ENCODE assay signal across 13 cellular contexts in genomic region chr16:84450176-84450865, GRCh38. TPM values are rescaled to one million over a fixed set of nuclear protein-coding genes. Genes with fewer than 3 reads are reported as not detected.
DNase-seq lines count a peak whose midpoint lies in the region; ATAC-seq and TF ChIP-seq lines count a peak whose summit lies in the region.
"Had no signal": no experiment of that assay in that cellular context is flagged by ENCODE, and none has a peak within 500 bp of the region (broad histone marks: within the 10 kb centered on the region; RNA-seq: fewer than 3 reads in every experiment).

No MANE protein-coding gene starts in this region.

- no peak overlapping the region for H3K4me3 ChIP-seq in RWPE2 (ENCODE audit: severe bottlenecking)
- H3K4me3 ChIP-seq in mucosa of rectum (ENCODE audit: low read length in 2 of 2), result no peak overlapping the region
- H3K4me3 ChIP-seq: MG63 had no signal

- H3K9ac ChIP-seq in mucosa of rectum (ENCODE audit: low read depth in 1 of 2, low read length in 2 of 2), result no peak overlapping the region

- H3K4me1 Mint-ChIP-seq in type B pancreatic cell (ENCODE audit: unreplicated experiment), result peaks cover 6% of the 10 kb centered on the region

- H3K4me1 ChIP-seq in RWPE2 (ENCODE audit: insufficient read depth, poor library complexity, severe bottlenecking) (no peaks in the 10 kb centered on the region), mucosa of rectum (ENCODE audit: control insufficient read depth in 2 of 2, insufficient read depth in 2 of 2, low read length in 2 of 2) (peaks cover 0 to 9% of the 10 kb centered on the region in 2 donors)

- no peak overlapping the region for H3K4me3 Mint-ChIP-seq in type B pancreatic cell

- no peaks in the 10 kb centered on the region for H3K36me3 Mint-ChIP-seq in type B pancreatic cell

- peaks cover 45% of the 10 kb centered on the region for H3K36me3 ChIP-seq in RWPE2 (ENCODE audit: low read depth)
- H3K36me3 ChIP-seq in mucosa of rectum (ENCODE audit: control insufficient read depth in 2 of 2, insufficient read depth in 2 of 2, low read length in 2 of 2), result peaks cover 21 to 40% of the 10 kb centered on the region in 2 donors
- H3K36me3 ChIP-seq: MG63 had no signal

- ATAC-seq in RWPE2 (ENCODE audit: low read depth), result no peak
- ATAC-seq in esophagus mucosa, result no peak
- ATAC-seq: PC-3 had no signal

- no peak for TF ChIP-seq CTCF in RWPE2 (IDR thresholded peaks at IDR 0.05; ENCODE audit: poor library complexity, severe bottlenecking)
- TF ChIP-seq CTCF in type B pancreatic cell (conservative IDR thresholded peaks at IDR 0.05), result no peak

- H3K27me3 ChIP-seq in RWPE2 (ENCODE audit: insufficient read depth, poor library complexity, severe bottlenecking), result no peaks in the 10 kb centered on the region
- H3K27me3 ChIP-seq in mucosa of rectum (ENCODE audit: control insufficient read depth in 2 of 2, insufficient read depth in 2 of 2, low read length in 2 of 2), result peaks cover 0 to 1% of the 10 kb centered on the region in 2 donors
- H3K27me3 ChIP-seq: MG63 had no signal

- H3K9me3 ChIP-seq in RWPE2 (ENCODE audit: severe bottlenecking), result no peaks in the 10 kb centered on the region
- no peaks in the 10 kb centered on the region for H3K9me3 ChIP-seq in mucosa of rectum (ENCODE audit: control insufficient read depth in 2 of 2, low read length in 2 of 2)
- H3K9me3 ChIP-seq: MG63 had no signal

- no peaks in the 10 kb centered on the region for H3K9me3 Mint-ChIP-seq in type B pancreatic cell

- H3K27ac ChIP-seq in RWPE2 (ENCODE audit: poor library complexity, severe bottlenecking) (no peak overlapping the region), mucosa of rectum (ENCODE audit: low read depth in 2 of 2, low read length in 2 of 2) (peak overlapping the region; percentile 58 to 72)

- H3K27me3 Mint-ChIP-seq in type B pancreatic cell, result no peaks in the 10 kb centered on the region

- DNase-seq in activated effector memory CD4-positive, alpha-beta T cell treated with anti-CD3 and anti-CD28 coated beads, Interleukin-2, amount 50 U/mL, for 16 hours, result peak; percentile 31
- DNase-seq in activated effector memory CD4-positive, alpha-beta T cell treated with Interleukin-2 at 50 U/mL for 16 hours, result no peak
- DNase-seq in RWPE2 (ENCODE audit: low spot score) (peak; percentile 41), type B pancreatic cell (ENCODE audit: extremely low spot score, unreplicated experiment) (peak; percentile 55), HPDE6-E6E7 (ENCODE audit: extremely low spot score) (no peak)
- DNase-seq: C1 segment of cervical spinal cord, EL, GOT3, MG63, NCI-H1092, PC-3 had no signal

- peak overlapping the region; percentile 55 for H3K27ac Mint-ChIP-seq in type B pancreatic cell

RNA-seq across cellular contexts. Expression of gene MEAK7, which starts 54.1 kb away (rescaled TPM):
- 28.5 and 30.3 TPM in 2 replicates for total RNA-seq in type B pancreatic cell (ENCODE audit: low replicate concordance)
- 58.3 TPM for total RNA-seq in esophagus mucosa

Comparison
In these comparisons a context has a peak if more than half of its experiments do, and no peak if none do; other contexts are left out.
1. DNase-seq: peak in activated effector memory CD4-positive, alpha-beta T cell treated with anti-CD3 and anti-CD28 coated beads, Interleukin-2, amount 50 U/mL, for 16 hours (single experiment), RWPE2 (single experiment) and type B pancreatic cell (single experiment); none in activated effector memory CD4-positive, alpha-beta T cell treated with Interleukin-2 at 50 U/mL for 16 hours (single experiment) and HPDE6-E6E7 (single experiment).